Comparison of ENCODE assay signal across 1 cellular context in genomic region chr2:70887550-70888229, GRCh38.
TF ChIP-seq lines count a peak whose summit lies in the region.

No MANE protein-coding gene starts in this region.

TF ChIP-seq in IMR-90, 13 proteins besides CTCF, POLR2A, EP300 and RAD21 (continued from another document):
- TF ChIP-seq, protein P1, sequence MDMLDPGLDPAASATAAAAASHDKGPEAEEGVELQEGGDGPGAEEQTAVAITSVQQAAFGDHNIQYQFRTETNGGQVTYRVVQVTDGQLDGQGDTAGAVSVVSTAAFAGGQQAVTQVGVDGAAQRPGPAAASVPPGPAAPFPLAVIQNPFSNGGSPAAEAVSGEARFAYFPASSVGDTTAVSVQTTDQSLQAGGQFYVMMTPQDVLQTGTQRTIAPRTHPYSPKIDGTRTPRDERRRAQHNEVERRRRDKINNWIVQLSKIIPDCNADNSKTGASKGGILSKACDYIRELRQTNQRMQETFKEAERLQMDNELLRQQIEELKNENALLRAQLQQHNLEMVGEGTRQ (IDR thresholded peaks at IDR 0.05; ENCODE audit: low read depth, low read length) = no peak
- TF ChIP-seq CEBPB (IDR thresholded peaks at IDR 0.05; ENCODE audit: low read depth, low read length) (no peak), NFE2L2 (IDR thresholded peaks at IDR 0.05; ENCODE audit: low read depth, low read length) (no peak), RFX5 (IDR thresholded peaks at IDR 0.05; ENCODE audit: low read depth, low read length) (no peak), SMC3 (IDR thresholded peaks at IDR 0.05; ENCODE audit: low read depth, low read length) (no peak), RCOR1 (IDR thresholded peaks at IDR 0.05; ENCODE audit: insufficient replicate concordance, low read length) (no peak), MAFK (IDR thresholded peaks at IDR 0.05; ENCODE audit: low read depth, low read length) (no peak)
- TF ChIP-seq, protein P2, sequence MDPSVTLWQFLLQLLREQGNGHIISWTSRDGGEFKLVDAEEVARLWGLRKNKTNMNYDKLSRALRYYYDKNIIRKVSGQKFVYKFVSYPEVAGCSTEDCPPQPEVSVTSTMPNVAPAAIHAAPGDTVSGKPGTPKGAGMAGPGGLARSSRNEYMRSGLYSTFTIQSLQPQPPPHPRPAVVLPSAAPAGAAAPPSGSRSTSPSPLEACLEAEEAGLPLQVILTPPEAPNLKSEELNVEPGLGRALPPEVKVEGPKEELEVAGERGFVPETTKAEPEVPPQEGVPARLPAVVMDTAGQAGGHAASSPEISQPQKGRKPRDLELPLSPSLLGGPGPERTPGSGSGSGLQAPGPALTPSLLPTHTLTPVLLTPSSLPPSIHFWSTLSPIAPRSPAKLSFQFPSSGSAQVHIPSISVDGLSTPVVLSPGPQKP (IDR thresholded peaks at IDR 0.05; ENCODE audit: borderline replicate concordance, low read depth, low read length) = no peak
